ENCODE assay signal across 1 cellular context in the genomic region with DNA sequence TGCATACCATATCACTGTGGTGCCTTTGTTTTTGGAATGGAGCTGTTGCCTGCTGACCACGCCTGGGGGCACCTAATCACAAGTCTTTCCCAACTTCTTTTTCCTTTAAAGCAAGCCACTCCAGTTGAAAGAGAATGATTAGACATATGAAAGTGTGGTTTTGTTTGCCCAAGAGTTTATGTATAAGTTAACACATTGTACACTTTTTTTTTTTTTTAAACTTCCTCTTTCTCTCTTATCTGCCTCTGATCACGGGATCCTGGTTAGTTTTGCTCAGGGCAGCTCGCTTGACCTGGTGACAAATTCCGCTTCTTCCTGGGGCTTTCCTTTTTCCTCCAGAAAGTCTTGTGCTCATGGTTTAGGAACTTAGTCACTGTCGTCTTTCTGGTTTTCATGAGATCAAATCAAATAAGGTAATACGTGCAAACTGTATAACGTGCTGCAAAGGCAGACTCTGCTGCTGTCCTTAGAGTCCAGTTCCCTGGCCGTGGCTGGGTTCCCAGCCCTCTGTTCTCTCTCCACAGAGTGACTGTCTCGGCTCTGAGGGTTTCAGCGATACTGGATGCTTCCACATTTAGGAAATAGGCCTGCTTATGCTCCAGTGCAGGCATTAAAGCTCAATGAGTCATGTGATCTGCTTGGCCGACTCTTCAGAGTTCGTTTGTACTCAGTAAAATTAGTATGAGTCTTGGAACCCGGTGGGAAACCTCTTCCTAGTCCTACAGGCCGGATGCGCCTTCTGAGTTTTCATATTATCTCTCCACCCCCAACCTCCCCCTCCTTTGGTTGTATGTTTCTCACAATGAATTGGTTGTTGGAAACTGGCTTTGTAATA.
TF ChIP-seq lines count a peak whose summit lies in the region.

No MANE protein-coding gene starts in this region.

TF ChIP-seq in HepG2, 621 proteins besides CTCF, POLR2A, EP300 and RAD21 (continued from another document and continues in another):
- TF ChIP-seq, protein P1, sequence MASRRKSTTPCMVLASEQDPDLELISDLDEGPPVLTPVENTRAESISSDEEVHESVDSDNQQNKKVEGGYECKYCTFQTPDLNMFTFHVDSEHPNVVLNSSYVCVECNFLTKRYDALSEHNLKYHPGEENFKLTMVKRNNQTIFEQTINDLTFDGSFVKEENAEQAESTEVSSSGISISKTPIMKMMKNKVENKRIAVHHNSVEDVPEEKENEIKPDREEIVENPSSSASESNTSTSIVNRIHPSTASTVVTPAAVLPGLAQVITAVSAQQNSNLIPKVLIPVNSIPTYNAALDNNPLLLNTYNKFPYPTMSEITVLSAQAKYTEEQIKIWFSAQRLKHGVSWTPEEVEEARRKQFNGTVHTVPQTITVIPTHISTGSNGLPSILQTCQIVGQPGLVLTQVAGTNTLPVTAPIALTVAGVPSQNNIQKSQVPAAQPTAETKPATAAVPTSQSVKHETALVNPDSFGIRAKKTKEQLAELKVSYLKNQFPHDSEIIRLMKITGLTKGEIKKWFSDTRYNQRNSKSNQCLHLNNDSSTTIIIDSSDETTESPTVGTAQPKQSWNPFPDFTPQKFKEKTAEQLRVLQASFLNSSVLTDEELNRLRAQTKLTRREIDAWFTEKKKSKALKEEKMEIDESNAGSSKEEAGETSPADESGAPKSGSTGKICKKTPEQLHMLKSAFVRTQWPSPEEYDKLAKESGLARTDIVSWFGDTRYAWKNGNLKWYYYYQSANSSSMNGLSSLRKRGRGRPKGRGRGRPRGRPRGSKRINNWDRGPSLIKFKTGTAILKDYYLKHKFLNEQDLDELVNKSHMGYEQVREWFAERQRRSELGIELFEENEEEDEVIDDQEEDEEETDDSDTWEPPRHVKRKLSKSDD (CRISPR knock-in tag; IDR thresholded peaks at IDR 0.05; ENCODE audit: low read depth), result 0 out of 2 replicates have a peak, but pooled peaks have one; percentile 24
- TF ChIP-seq, protein P2, sequence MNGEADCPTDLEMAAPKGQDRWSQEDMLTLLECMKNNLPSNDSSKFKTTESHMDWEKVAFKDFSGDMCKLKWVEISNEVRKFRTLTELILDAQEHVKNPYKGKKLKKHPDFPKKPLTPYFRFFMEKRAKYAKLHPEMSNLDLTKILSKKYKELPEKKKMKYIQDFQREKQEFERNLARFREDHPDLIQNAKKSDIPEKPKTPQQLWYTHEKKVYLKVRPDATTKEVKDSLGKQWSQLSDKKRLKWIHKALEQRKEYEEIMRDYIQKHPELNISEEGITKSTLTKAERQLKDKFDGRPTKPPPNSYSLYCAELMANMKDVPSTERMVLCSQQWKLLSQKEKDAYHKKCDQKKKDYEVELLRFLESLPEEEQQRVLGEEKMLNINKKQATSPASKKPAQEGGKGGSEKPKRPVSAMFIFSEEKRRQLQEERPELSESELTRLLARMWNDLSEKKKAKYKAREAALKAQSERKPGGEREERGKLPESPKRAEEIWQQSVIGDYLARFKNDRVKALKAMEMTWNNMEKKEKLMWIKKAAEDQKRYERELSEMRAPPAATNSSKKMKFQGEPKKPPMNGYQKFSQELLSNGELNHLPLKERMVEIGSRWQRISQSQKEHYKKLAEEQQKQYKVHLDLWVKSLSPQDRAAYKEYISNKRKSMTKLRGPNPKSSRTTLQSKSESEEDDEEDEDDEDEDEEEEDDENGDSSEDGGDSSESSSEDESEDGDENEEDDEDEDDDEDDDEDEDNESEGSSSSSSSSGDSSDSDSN (CRISPR knock-in tag; IDR thresholded peaks at IDR 0.05), result peak; percentile 30; the same call in 1 of the 2 replicates
- TF ChIP-seq, protein P3, sequence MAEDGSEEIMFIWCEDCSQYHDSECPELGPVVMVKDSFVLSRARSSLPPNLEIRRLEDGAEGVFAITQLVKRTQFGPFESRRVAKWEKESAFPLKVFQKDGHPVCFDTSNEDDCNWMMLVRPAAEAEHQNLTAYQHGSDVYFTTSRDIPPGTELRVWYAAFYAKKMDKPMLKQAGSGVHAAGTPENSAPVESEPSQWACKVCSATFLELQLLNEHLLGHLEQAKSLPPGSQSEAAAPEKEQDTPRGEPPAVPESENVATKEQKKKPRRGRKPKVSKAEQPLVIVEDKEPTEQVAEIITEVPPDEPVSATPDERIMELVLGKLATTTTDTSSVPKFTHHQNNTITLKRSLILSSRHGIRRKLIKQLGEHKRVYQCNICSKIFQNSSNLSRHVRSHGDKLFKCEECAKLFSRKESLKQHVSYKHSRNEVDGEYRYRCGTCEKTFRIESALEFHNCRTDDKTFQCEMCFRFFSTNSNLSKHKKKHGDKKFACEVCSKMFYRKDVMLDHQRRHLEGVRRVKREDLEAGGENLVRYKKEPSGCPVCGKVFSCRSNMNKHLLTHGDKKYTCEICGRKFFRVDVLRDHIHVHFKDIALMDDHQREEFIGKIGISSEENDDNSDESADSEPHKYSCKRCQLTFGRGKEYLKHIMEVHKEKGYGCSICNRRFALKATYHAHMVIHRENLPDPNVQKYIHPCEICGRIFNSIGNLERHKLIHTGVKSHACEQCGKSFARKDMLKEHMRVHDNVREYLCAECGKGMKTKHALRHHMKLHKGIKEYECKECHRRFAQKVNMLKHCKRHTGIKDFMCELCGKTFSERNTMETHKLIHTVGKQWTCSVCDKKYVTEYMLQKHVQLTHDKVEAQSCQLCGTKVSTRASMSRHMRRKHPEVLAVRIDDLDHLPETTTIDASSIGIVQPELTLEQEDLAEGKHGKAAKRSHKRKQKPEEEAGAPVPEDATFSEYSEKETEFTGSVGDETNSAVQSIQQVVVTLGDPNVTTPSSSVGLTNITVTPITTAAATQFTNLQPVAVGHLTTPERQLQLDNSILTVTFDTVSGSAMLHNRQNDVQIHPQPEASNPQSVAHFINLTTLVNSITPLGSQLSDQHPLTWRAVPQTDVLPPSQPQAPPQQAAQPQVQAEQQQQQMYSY (CRISPR knock-in tag; IDR thresholded peaks at IDR 0.05), result no peak
- TF ChIP-seq NCOA5 (CRISPR knock-in tag; IDR thresholded peaks at IDR 0.05) (no peak), SOX6 (IDR thresholded peaks at IDR 0.05) (no peak), SOX6 (CRISPR knock-in tag; IDR thresholded peaks at IDR 0.05) (peak; percentile 61), ZNF256 (CRISPR knock-in tag; conservative IDR thresholded peaks at IDR 0.05) (0 out of 2 replicates have a peak, but pooled peaks have one; percentile 35), ZNF205 (CRISPR knock-in tag; IDR thresholded peaks at IDR 0.05) (0 out of 2 replicates have a peak, but pooled peaks have one; percentile 26), ZNF124 (CRISPR knock-in tag; IDR thresholded peaks at IDR 0.05) (no peak), NFE2L1 (CRISPR knock-in tag; IDR thresholded peaks at IDR 0.05; ENCODE audit: borderline replicate concordance) (no peak), U2AF2 (IDR thresholded peaks at IDR 0.05; ENCODE audit: low read depth, low read length) (no peak), DR1 (CRISPR knock-in tag; IDR thresholded peaks at IDR 0.05) (no peak), ZNF460 (CRISPR knock-in tag; IDR thresholded peaks at IDR 0.05; ENCODE audit: borderline replicate concordance) (no peak), RCOR2 (CRISPR knock-in tag; IDR thresholded peaks at IDR 0.05) (0 out of 2 replicates have a peak, but pooled peaks have one; percentile 41), TOPORS (CRISPR knock-in tag; IDR thresholded peaks at IDR 0.05) (no peak), ARHGAP35 (CRISPR knock-in tag; IDR thresholded peaks at IDR 0.05; ENCODE audit: borderline replicate concordance) (no peak), STAT5B (CRISPR knock-in tag; IDR thresholded peaks at IDR 0.05) (no peak), SNRNP70 (IDR thresholded peaks at IDR 0.05; ENCODE audit: low read depth, low read length) (no peak), ISL2 (CRISPR knock-in tag; IDR thresholded peaks at IDR 0.05) (peak; percentile 25; the same call in 1 of the 2 replicates), RXRB (CRISPR knock-in tag; IDR thresholded peaks at IDR 0.05; ENCODE audit: borderline replicate concordance) (peak; percentile 28; the same call in 1 of the 2 replicates), ZNF235 (CRISPR knock-in tag; IDR thresholded peaks at IDR 0.05; ENCODE audit: borderline replicate concordance) (no peak), STAG1 (CRISPR knock-in tag; IDR thresholded peaks at IDR 0.05) (peak; percentile 37; the same call in 1 of the 2 replicates), SCMH1 (CRISPR knock-in tag; IDR thresholded peaks at IDR 0.05; ENCODE audit: borderline replicate concordance) (no peak), FOXM1 (CRISPR knock-in tag; IDR thresholded peaks at IDR 0.05) (no peak), ZMYM3 (CRISPR knock-in tag; IDR thresholded peaks at IDR 0.05) (peak; percentile 42; the same call in 1 of the 2 replicates), SP1 (IDR thresholded peaks at IDR 0.05) (no peak), SP1 (CRISPR knock-in tag; IDR thresholded peaks at IDR 0.05) (no peak), HMG20A (CRISPR knock-in tag; IDR thresholded peaks at IDR 0.05; ENCODE audit: borderline replicate concordance) (no peak), ZNF605 (CRISPR knock-in tag; IDR thresholded peaks at IDR 0.05) (no peak)
- TF ChIP-seq, protein P4, sequence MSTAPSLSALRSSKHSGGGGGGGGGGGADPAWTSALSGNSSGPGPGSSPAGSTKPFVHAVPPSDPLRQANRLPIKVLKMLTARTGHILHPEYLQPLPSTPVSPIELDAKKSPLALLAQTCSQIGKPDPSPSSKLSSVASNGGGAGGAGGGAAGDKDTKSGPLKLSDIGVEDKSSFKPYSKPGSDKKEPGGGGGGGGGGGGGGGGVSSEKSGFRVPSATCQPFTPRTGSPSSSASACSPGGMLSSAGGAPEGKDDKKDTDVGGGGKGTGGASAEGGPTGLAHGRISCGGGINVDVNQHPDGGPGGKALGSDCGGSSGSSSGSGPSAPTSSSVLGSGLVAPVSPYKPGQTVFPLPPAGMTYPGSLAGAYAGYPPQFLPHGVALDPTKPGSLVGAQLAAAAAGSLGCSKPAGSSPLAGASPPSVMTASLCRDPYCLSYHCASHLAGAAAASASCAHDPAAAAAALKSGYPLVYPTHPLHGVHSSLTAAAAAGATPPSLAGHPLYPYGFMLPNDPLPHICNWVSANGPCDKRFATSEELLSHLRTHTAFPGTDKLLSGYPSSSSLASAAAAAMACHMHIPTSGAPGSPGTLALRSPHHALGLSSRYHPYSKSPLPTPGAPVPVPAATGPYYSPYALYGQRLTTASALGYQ (CRISPR knock-in tag; IDR thresholded peaks at IDR 0.05), result peak; percentile 38; the same call in 1 of the 2 replicates
- TF ChIP-seq, protein P5, sequence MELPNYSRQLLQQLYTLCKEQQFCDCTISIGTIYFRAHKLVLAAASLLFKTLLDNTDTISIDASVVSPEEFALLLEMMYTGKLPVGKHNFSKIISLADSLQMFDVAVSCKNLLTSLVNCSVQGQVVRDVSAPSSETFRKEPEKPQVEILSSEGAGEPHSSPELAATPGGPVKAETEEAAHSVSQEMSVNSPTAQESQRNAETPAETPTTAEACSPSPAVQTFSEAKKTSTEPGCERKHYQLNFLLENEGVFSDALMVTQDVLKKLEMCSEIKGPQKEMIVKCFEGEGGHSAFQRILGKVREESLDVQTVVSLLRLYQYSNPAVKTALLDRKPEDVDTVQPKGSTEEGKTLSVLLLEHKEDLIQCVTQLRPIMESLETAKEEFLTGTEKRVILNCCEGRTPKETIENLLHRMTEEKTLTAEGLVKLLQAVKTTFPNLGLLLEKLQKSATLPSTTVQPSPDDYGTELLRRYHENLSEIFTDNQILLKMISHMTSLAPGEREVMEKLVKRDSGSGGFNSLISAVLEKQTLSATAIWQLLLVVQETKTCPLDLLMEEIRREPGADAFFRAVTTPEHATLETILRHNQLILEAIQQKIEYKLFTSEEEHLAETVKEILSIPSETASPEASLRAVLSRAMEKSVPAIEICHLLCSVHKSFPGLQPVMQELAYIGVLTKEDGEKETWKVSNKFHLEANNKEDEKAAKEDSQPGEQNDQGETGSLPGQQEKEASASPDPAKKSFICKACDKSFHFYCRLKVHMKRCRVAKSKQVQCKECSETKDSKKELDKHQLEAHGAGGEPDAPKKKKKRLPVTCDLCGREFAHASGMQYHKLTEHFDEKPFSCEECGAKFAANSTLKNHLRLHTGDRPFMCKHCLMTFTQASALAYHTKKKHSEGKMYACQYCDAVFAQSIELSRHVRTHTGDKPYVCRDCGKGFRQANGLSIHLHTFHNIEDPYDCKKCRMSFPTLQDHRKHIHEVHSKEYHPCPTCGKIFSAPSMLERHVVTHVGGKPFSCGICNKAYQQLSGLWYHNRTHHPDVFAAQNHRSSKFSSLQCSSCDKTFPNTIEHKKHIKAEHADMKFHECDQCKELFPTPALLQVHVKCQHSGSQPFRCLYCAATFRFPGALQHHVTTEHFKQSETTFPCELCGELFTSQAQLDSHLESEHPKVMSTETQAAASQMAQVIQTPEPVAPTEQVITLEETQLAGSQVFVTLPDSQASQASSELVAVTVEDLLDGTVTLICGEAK (IDR thresholded peaks at IDR 0.05), result no peak
- TF ChIP-seq, protein P5 (CRISPR knock-in tag; IDR thresholded peaks at IDR 0.05), result no peak
- TF ChIP-seq, protein P6, sequence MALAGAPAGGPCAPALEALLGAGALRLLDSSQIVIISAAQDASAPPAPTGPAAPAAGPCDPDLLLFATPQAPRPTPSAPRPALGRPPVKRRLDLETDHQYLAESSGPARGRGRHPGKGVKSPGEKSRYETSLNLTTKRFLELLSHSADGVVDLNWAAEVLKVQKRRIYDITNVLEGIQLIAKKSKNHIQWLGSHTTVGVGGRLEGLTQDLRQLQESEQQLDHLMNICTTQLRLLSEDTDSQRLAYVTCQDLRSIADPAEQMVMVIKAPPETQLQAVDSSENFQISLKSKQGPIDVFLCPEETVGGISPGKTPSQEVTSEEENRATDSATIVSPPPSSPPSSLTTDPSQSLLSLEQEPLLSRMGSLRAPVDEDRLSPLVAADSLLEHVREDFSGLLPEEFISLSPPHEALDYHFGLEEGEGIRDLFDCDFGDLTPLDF (CRISPR knock-in tag; IDR thresholded peaks at IDR 0.05), result no peak
- TF ChIP-seq, protein P7, sequence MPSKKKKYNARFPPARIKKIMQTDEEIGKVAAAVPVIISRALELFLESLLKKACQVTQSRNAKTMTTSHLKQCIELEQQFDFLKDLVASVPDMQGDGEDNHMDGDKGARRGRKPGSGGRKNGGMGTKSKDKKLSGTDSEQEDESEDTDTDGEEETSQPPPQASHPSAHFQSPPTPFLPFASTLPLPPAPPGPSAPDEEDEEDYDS (CRISPR knock-in tag; IDR thresholded peaks at IDR 0.05), result no peak
